Comparison of ENCODE assay signal across 20 cellular contexts in genomic region chr18:41849632-41850031, GRCh38.
"Had no signal": no experiment of that assay in that cellular context is flagged by ENCODE, and none has a peak within 500 bp of the region (broad histone marks: within the 10 kb centered on the region; RNA-seq: fewer than 3 reads in every experiment).

No MANE protein-coding gene starts in this region.

- H3K9me3 ChIP-seq: SJSA1 had no signal

- DNase-seq: Karpas-422, KBM-7, MV-4-11, NCI-H1048, NCI-H1105, NCI-H1436 treated with DMSO at 0.1 percent for 48 hours, NCI-H187, NCI-H2029, NCI-H2081 treated with DMSO at 0.1 percent for 48 hours, NCI-H2171, NCI-H345, NCI-H446 treated with DMSO at 0.1 percent for 48 hours, NCI-H510A treated with DMSO at 0.1 percent for 48 hours, NCI-H526, NCI-H774, Right ventricle myocardium superior, RPMI8226, SIG-M5 had no signal

- H3K4me3 ChIP-seq: SJSA1, SK-N-MC had no signal

- H3K27ac ChIP-seq: SJSA1, SK-N-MC had no signal

- H3K4me1 ChIP-seq: SJSA1 had no signal

- H3K36me3 ChIP-seq: SJSA1 had no signal
